8 cellular contexts compared by ENCODE assay signal in the genomic region with DNA sequence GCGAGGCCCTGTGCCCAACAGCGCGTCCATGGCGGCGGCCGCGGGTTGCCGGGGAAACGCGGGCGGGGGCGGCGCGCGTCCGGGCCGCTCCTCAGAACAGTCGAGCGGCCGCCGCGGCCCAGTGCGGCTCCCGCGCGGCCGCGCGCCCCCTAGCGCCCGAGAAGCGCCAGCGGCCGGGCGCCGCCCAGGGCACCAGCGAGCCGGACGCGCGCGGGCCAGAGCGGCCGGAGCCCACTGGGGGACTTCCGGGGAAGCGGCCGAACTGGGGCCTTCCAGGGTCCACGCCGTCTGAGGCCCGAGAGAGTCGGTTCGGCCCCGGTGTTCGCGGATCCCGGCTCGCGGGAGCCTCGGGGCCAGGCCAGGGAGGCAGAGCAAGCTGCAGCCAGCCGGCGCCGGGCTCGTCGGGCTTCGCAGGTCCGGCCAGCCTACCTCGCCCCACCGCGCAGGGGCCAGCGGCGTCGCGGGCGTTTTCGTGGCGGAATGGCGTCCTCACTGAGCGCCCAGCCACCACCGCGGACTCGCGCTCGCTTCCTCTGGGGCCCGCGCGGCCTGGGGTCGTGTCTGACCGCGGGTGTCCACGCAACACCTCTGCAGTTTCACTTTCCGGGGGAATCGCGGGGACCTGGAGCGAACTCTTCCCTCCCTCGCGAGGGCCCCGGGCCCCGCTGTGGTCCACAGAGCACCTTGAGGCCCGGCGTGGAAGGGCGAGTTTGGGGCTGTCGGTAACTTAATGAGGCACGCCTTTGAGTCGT. TPM values are rescaled to one million over a fixed set of nuclear protein-coding genes. Genes with fewer than 3 reads are reported as not detected.
DNase-seq lines count a peak whose midpoint lies in the region; ATAC-seq and TF ChIP-seq lines count a peak whose summit lies in the region.

A gene with protein sequence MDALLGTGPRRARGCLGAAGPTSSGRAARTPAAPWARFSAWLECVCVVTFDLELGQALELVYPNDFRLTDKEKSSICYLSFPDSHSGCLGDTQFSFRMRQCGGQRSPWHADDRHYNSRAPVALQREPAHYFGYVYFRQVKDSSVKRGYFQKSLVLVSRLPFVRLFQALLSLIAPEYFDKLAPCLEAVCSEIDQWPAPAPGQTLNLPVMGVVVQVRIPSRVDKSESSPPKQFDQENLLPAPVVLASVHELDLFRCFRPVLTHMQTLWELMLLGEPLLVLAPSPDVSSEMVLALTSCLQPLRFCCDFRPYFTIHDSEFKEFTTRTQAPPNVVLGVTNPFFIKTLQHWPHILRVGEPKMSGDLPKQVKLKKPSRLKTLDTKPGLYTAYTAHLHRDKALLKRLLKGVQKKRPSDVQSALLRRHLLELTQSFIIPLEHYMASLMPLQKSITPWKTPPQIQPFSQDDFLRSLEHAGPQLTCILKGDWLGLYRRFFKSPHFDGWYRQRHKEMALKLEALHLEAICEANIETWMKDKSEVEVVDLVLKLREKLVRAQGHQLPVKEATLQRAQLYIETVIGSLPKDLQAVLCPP (minus strand): TSS at position 54 of the 752 bp plus-strand sequence. CDS start 24 bp downstream, at position 30.

- intact Hi-C loops in upper lobe of right lung (cut with DNase I) = loop anchor here (10.0 kb wide), 1 partner anchor 52 kb away; a partner anchor contains a TSS

- H3K4me1 ChIP-seq in Karpas-422 (ENCODE audit: low read length) (peaks cover 12% of the 10 kb centered on the region), cardiac muscle cell (ENCODE audit: low read depth) (peaks cover 4% of the 10 kb centered on the region), parathyroid adenoma (no peaks in the 10 kb centered on the region), upper lobe of right lung (peaks cover 10% of the 10 kb centered on the region)

- peaks cover 25% of the 10 kb centered on the region for H3K27me3 Mint-ChIP-seq in activated naive CD8-positive, alpha-beta T cell treated with anti-CD3 and anti-CD28 coated beads, Interleukin-2, amount 10 ng/mL, durations not matched to agents 7 days and 5 days

- no peaks in the 10 kb centered on the region for H3K9me2 ChIP-seq in Karpas-422 (replicated peaks; ENCODE audit: insufficient read depth, low read length)

- peak within 1 kb of the TSS; percentile 91 for H3K4me2 ChIP-seq in Karpas-422 (ENCODE audit: low read depth, low read length, poor library complexity, severe bottlenecking)
- peak within 1 kb of the TSS; percentile 83 for H3K4me2 ChIP-seq in parathyroid adenoma (ENCODE audit: low read length)

- peak; percentile 72 for ATAC-seq in GM21529 (IDR thresholded peaks at IDR 0.05; ENCODE audit: unreplicated experiment)
- ATAC-seq in SK-N-SH treated with all-trans-retinoic acid at 6 μM for 48 hours = peak; percentile 91
- ATAC-seq in activated naive CD8-positive, alpha-beta T cell treated with anti-CD3 and anti-CD28 coated beads, Interleukin-2, amount 10 ng/mL, durations not matched to agents 7 days and 5 days (ENCODE audit: low read depth) = peak; percentile 96
- ATAC-seq in upper lobe of right lung = peak; percentile 97

- H3K4me3 Mint-ChIP-seq in activated naive CD8-positive, alpha-beta T cell treated with anti-CD3 and anti-CD28 coated beads, Interleukin-2, amount 10 ng/mL, durations not matched to agents 7 days and 5 days = peak within 1 kb of the TSS; percentile 81

- H3K4me3 ChIP-seq in Karpas-422 (ENCODE audit: low read length) (peak within 1 kb of the TSS; percentile 86), cardiac muscle cell (peak within 1 kb of the TSS; percentile 91), parathyroid adenoma (ENCODE audit: low read depth, low read length) (peak within 1 kb of the TSS; percentile 60), upper lobe of right lung (peak within 1 kb of the TSS; percentile 78)

- H2AFZ ChIP-seq in Karpas-422 (ENCODE audit: low read length) (peak within 1 kb of the TSS; percentile 98), parathyroid adenoma (peak within 1 kb of the TSS; percentile 88)

- peak within 1 kb of the TSS; percentile 79 for H3K27ac Mint-ChIP-seq in activated naive CD8-positive, alpha-beta T cell treated with anti-CD3 and anti-CD28 coated beads, Interleukin-2, amount 10 ng/mL, durations not matched to agents 7 days and 5 days

- H3K9ac ChIP-seq in Karpas-422 (ENCODE audit: low read length) (peak within 1 kb of the TSS; percentile 89), parathyroid adenoma (peak within 1 kb of the TSS; percentile 50)

- H3K4me1 Mint-ChIP-seq in activated naive CD8-positive, alpha-beta T cell treated with anti-CD3 and anti-CD28 coated beads, Interleukin-2, amount 10 ng/mL, durations not matched to agents 7 days and 5 days = peaks cover 12% of the 10 kb centered on the region

- no peaks in the 10 kb centered on the region for H4K20me1 ChIP-seq in Karpas-422 (ENCODE audit: insufficient read depth, low read depth, low read length)

- H3K27me3 ChIP-seq in Karpas-422 (ENCODE audit: low read length) = no peaks in the 10 kb centered on the region
- H3K27me3 ChIP-seq in cardiac muscle cell = peaks cover 5% of the 10 kb centered on the region
- no peaks in the 10 kb centered on the region for H3K27me3 ChIP-seq in parathyroid adenoma (ENCODE audit: control insufficient read depth, insufficient read depth, low read length)
- no peaks in the 10 kb centered on the region for H3K27me3 ChIP-seq in upper lobe of right lung

- H3K27ac ChIP-seq in Karpas-422 (ENCODE audit: low read length) (no peak within 1 kb of the TSS), cardiac muscle cell (peak within 1 kb of the TSS; percentile 54), parathyroid adenoma (peak within 1 kb of the TSS; percentile 76), upper lobe of right lung (peak within 1 kb of the TSS; percentile 98)

- H3K9me3 Mint-ChIP-seq in activated naive CD8-positive, alpha-beta T cell treated with anti-CD3 and anti-CD28 coated beads, Interleukin-2, amount 10 ng/mL, durations not matched to agents 7 days and 5 days = no peaks in the 10 kb centered on the region

- POLR2A ChIA-PET in activated naive CD8-positive, alpha-beta T cell treated with anti-CD3 and anti-CD28 coated beads, Interleukin-2, amount 10 ng/mL, durations not matched to agents 7 days and 5 days (lab: Charles Lee) = interaction anchor here (0.6 to 1.9 kb wide), 6 partner anchors 12 to 76 kb away, joined by 3 to 8 read pairs (median 5); a partner anchor contains a TSS

- TF ChIP-seq CTCF in cardiac muscle cell (IDR thresholded peaks at IDR 0.05; ENCODE audit: low read depth, low read length) = no peak
- peak; percentile 12 for TF ChIP-seq CTCF in parathyroid adenoma (IDR thresholded peaks at IDR 0.05)
- TF ChIP-seq CTCF in upper lobe of right lung (IDR thresholded peaks at IDR 0.05) = peak; percentile 46

- no peaks in the 10 kb centered on the region for H3K79me2 ChIP-seq in Karpas-422 (ENCODE audit: low read length)
- H3K79me2 ChIP-seq in parathyroid adenoma = no peaks in the 10 kb centered on the region

- H3K36me3 ChIP-seq in Karpas-422 (ENCODE audit: insufficient read depth, low read length) (no peaks in the 10 kb centered on the region), cardiac muscle cell (no peaks in the 10 kb centered on the region), parathyroid adenoma (ENCODE audit: control insufficient read depth, insufficient read depth, low read length) (no peaks in the 10 kb centered on the region), upper lobe of right lung (no peaks in the 10 kb centered on the region)

- no peaks in the 10 kb centered on the region for H3K9me3 ChIP-seq in Karpas-422 (ENCODE audit: low read length)
- H3K9me3 ChIP-seq in cardiac muscle cell (ENCODE audit: low read depth) = no peaks in the 10 kb centered on the region
- no peaks in the 10 kb centered on the region for H3K9me3 ChIP-seq in parathyroid adenoma (ENCODE audit: control insufficient read depth, low read length)
- H3K9me3 ChIP-seq in upper lobe of right lung = no peaks in the 10 kb centered on the region

- peak; percentile 47 for DNase-seq in DMS53 treated with DMSO at 0.1 percent for 48 hours (lab: John Stamatoyannopoulos, UW; ENCODE audit: unreplicated experiment)
- DNase-seq in Karpas-422 = peak; percentile 89
- DNase-seq in activated naive CD8-positive, alpha-beta T cell treated with anti-CD3 and anti-CD28 coated beads, Interleukin-2, amount 10 ng/mL, durations not matched to agents 7 days and 5 days = peak; percentile 88
- peak; percentile 89 to 90 for DNase-seq in cardiac muscle cell (ENCODE audit: low read depth in 1 of 2, low spot score in 1 of 2)
- peak; percentile 92 for DNase-seq in upper lobe of right lung

- H3K36me3 Mint-ChIP-seq in activated naive CD8-positive, alpha-beta T cell treated with anti-CD3 and anti-CD28 coated beads, Interleukin-2, amount 10 ng/mL, durations not matched to agents 7 days and 5 days = no peaks in the 10 kb centered on the region

TF ChIP-seq in SK-N-SH treated with all-trans-retinoic acid at 6 μM for 48 hours, 23 proteins besides CTCF, POLR2A, EP300 and RAD21:
- TF ChIP-seq CSDC2 (CRISPR knock-in tag; IDR thresholded peaks at IDR 0.05) (peak; percentile 73; the same call in 1 of the 2 replicates), ZFP3 (CRISPR knock-in tag; IDR thresholded peaks at IDR 0.05) (0 out of 2 replicates have a peak, but pooled peaks have one; percentile 55), TCF4 (CRISPR knock-in tag; IDR thresholded peaks at IDR 0.05; ENCODE audit: borderline replicate concordance) (no peak)

RNA-seq across cellular contexts. Expression of the gene that starts here (rescaled TPM):
- 0.90 and 2.7 TPM in 2 replicates for total RNA-seq in Karpas-422 (2014; rRNA removed; shearing (Covaris generic); ENCODE audit: low replicate concordance)
- 1 to 10 TPM; 8.8 to 9.5 TPM for total RNA-seq in activated naive CD8-positive, alpha-beta T cell treated with anti-CD3 and anti-CD28 coated beads, Interleukin-2, amount 10 ng/mL, durations not matched to agents 7 days and 5 days
- total RNA-seq in cardiac muscle cell (7.0 and 7.9 TPM in 2 replicates), upper lobe of right lung (9.3 TPM)
- polyA plus RNA-seq in cardiac muscle cell = 10.6 and 13.3 TPM in 2 replicates
